29 cellular contexts compared by ENCODE assay signal in the genomic region with DNA sequence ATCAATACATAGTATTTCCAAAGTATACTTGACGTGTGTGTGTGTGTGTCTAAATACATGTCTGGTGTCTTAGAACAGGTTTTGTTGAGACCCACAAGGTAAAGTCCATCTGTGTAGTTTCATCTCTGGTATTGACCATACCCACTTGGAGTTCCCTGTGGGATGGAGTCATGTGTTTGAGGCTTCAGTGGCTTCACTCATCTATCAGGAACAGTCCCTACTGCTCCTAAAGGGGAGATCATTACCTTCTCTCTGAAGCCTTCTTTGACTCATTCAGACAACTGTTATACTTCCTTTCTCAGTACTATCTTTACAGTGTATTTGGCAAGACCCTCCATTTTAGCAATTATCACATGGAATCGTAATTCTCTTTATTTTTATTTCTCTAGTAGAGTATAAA. TPM values are rescaled to one million over a fixed set of nuclear protein-coding genes. Genes with fewer than 3 reads are reported as not detected.
DNase-seq lines count a peak whose midpoint lies in the region; ATAC-seq, FAIRE-seq and TF ChIP-seq lines count a peak whose summit lies in the region.
"Had no signal": no experiment of that assay in that cellular context is flagged by ENCODE, and none has a peak within 500 bp of the region (broad histone marks: within the 10 kb centered on the region; RNA-seq: fewer than 3 reads in every experiment).

No MANE protein-coding gene starts in this region.

- peaks cover 8% of the 10 kb centered on the region for H3K4me1 ChIP-seq in CD4-positive, CD25-positive, alpha-beta regulatory T cell (ENCODE audit: control insufficient read depth, insufficient read depth, low read length, poor library complexity, severe bottlenecking)
- H3K4me1 ChIP-seq in kidney (ENCODE audit: control insufficient read depth in 1 of 2, insufficient read depth in 1 of 2, low read depth in 1 of 2, low read length in 2 of 2) (peaks cover 0 to 46% of the 10 kb centered on the region in 2 donors), thyroid gland (no peaks in the 10 kb centered on the region)

- H3K27ac Mint-ChIP-seq in CD4-positive, CD25-positive, alpha-beta regulatory T cell: peak overlapping the region in 2 of 3 donors; percentile 58 to 70
- H3K27ac Mint-ChIP-seq in central memory CD8-positive, alpha-beta T cell (ENCODE audit: low read depth): peak overlapping the region; percentile 42
- H3K27ac Mint-ChIP-seq: activated naive CD8-positive, alpha-beta T cell treated with anti-CD3 and anti-CD28 coated beads for 36 hours; dendritic cell treated with granulocyte-macrophage colony-stimulating factor and Interleukin-4, amounts not matched to agents 40 ng/mL and 50 ng/mL, for 4 days; nephron progenitor cell; T-helper 1 cell treated with Interleukin-12 subunit alpha and Interleukin-12 subunit beta and Interleukin-4 antibody, amounts not matched to agents 30 μg/mL and 1 μg/mL, for 36 hours had no signal

- H3K36me3 ChIP-seq in CD4-positive, CD25-positive, alpha-beta regulatory T cell (ENCODE audit: control insufficient read depth, insufficient read depth, low read length): peaks cover 47% of the 10 kb centered on the region
- H3K36me3 ChIP-seq in kidney (ENCODE audit: control insufficient read depth in 1 of 2, insufficient read depth in 2 of 2, low read length in 2 of 2) (peaks cover 0 to 11% of the 10 kb centered on the region in 2 donors), thyroid gland (peaks cover 9 to 10% of the 10 kb centered on the region in 2 donors)

- no peak for TF ChIP-seq POLR2A in thyroid gland (IDR thresholded peaks at IDR 0.05)

- no peak for FAIRE-seq in kidney (lab: Jason Lieb, UNC)
- FAIRE-seq: astrocyte had no signal

- no peak for ATAC-seq in CD4-positive, CD25-positive, alpha-beta regulatory T cell (ENCODE audit: low read depth in 2 of 2)
- ATAC-seq in GM18868 (IDR thresholded peaks at IDR 0.05; ENCODE audit: unreplicated experiment) (peak; percentile 61), HG02852 (IDR thresholded peaks at IDR 0.05; ENCODE audit: unreplicated experiment) (peak; percentile 63)
- ATAC-seq in central memory CD8-positive, alpha-beta T cell (replicated peaks; ENCODE audit: extremely low read depth, poor library complexity, severe bottlenecking): no peak
- ATAC-seq: gastroesophageal sphincter had no signal

- no peaks in the 10 kb centered on the region for H3K27me3 ChIP-seq in CD4-positive, CD25-positive, alpha-beta regulatory T cell (ENCODE audit: control insufficient read depth, insufficient read depth, low read length)
- no peaks in the 10 kb centered on the region for H3K27me3 ChIP-seq in thyroid gland
- H3K27me3 ChIP-seq: gastroesophageal sphincter, right lobe of liver, tibial artery had no signal

- peaks cover 6 to 8% of the 10 kb centered on the region in 2 experiments for H3K9me3 ChIP-seq in CD4-positive, CD25-positive, alpha-beta regulatory T cell (ENCODE audit: control insufficient read depth in 2 of 2, low read length in 2 of 2)
- H3K9me3 ChIP-seq in kidney (ENCODE audit: control insufficient read depth in 1 of 2, low read length in 2 of 2): no peaks in the 10 kb centered on the region
- no peaks in the 10 kb centered on the region for H3K9me3 ChIP-seq in thyroid gland
- H3K9me3 ChIP-seq: gastroesophageal sphincter, right lobe of liver, tibial artery had no signal

- no peak overlapping the region for H3K27ac ChIP-seq in CD4-positive, CD25-positive, alpha-beta regulatory T cell (ENCODE audit: insufficient read depth, low read length, poor library complexity, severe bottlenecking)
- H3K27ac ChIP-seq in kidney (ENCODE audit: low read depth in 2 of 2, low read length in 2 of 2) (no peak overlapping the region), thyroid gland (no peak overlapping the region)
- H3K27ac ChIP-seq: C4-2B, gastroesophageal sphincter, parathyroid adenoma, right lobe of liver, RWPE1, SK-N-MC, tibial artery had no signal

- peak overlapping the region; percentile 38 for H3K4me3 ChIP-seq in CD4-positive, CD25-positive, alpha-beta regulatory T cell (ENCODE audit: low read depth, low read length)
- H3K4me3 ChIP-seq in kidney (ENCODE audit: low read length in 2 of 2): no peak overlapping the region
- H3K4me3 ChIP-seq in thyroid gland (replicated peaks in 1 of 3): no peak overlapping the region
- H3K4me3 ChIP-seq: gastroesophageal sphincter, right lobe of liver, SK-N-MC, tibial artery had no signal

- H3K4me3 Mint-ChIP-seq in CD4-positive, CD25-positive, alpha-beta regulatory T cell: peak overlapping the region in 2 of 4 donors; percentile 53 to 70
- H3K4me3 Mint-ChIP-seq in central memory CD8-positive, alpha-beta T cell: no peak overlapping the region
- H3K4me3 Mint-ChIP-seq: activated naive CD8-positive, alpha-beta T cell treated with anti-CD3 and anti-CD28 coated beads for 36 hours; dendritic cell treated with granulocyte-macrophage colony-stimulating factor and Interleukin-4, amounts not matched to agents 40 ng/mL and 50 ng/mL, for 4 days; nephron progenitor cell; stimulated activated naive CD8-positive, alpha-beta T cell treated with anti-CD3 and anti-CD28 coated beads, Interleukin-15, Interleukin-2, amounts not matched to agents 100 ng/mL and 50 ng/mL, for 24 hours; T-helper 1 cell treated with Interleukin-12 subunit alpha and Interleukin-12 subunit beta and Interleukin-4 antibody, amounts not matched to agents 30 μg/mL and 1 μg/mL, for 36 hours had no signal

- 86 to 93% methylated on average over 2 of the region's 2 CpGs for WGBS in thyroid gland, 2 donors

- peaks cover 40 to 58% (median 51%) of the 10 kb centered on the region in 4 donors for H3K4me1 Mint-ChIP-seq in CD4-positive, CD25-positive, alpha-beta regulatory T cell
- peaks cover 50% of the 10 kb centered on the region for H3K4me1 Mint-ChIP-seq in central memory CD8-positive, alpha-beta T cell
- H3K4me1 Mint-ChIP-seq: nephron progenitor cell had no signal

- no peaks in the 10 kb centered on the region for H3K27me3 Mint-ChIP-seq in CD4-positive, CD25-positive, alpha-beta regulatory T cell
- no peaks in the 10 kb centered on the region for H3K27me3 Mint-ChIP-seq in central memory CD8-positive, alpha-beta T cell
- H3K27me3 Mint-ChIP-seq: activated naive CD8-positive, alpha-beta T cell treated with anti-CD3 and anti-CD28 coated beads for 36 hours; dendritic cell treated with granulocyte-macrophage colony-stimulating factor and Interleukin-4, amounts not matched to agents 40 ng/mL and 50 ng/mL, for 4 days; stimulated activated naive CD8-positive, alpha-beta T cell treated with anti-CD3 and anti-CD28 coated beads, Interleukin-15, Interleukin-2, amounts not matched to agents 100 ng/mL and 50 ng/mL, for 24 hours had no signal

- peaks cover 44% of the 10 kb centered on the region for H3K36me3 Mint-ChIP-seq in CD4-positive, CD25-positive, alpha-beta regulatory T cell
- H3K36me3 Mint-ChIP-seq in central memory CD8-positive, alpha-beta T cell (ENCODE audit: insufficient read depth): peaks cover 34% of the 10 kb centered on the region

- H3K9ac ChIP-seq in kidney (ENCODE audit: low read length in 2 of 2): no peak overlapping the region
- H3K9ac ChIP-seq: parathyroid adenoma had no signal

- TF ChIP-seq CTCF in kidney (IDR thresholded peaks at IDR 0.05; ENCODE audit: borderline replicate concordance, extremely low read depth, insufficient read depth) (no peak), thyroid gland (IDR thresholded peaks at IDR 0.05) (no peak)

- H3K9me3 Mint-ChIP-seq in CD4-positive, CD25-positive, alpha-beta regulatory T cell: peaks cover 0 to 13% (median 4%) of the 10 kb centered on the region in 7 donors
- no peaks in the 10 kb centered on the region for H3K9me3 Mint-ChIP-seq in central memory CD8-positive, alpha-beta T cell
- H3K9me3 Mint-ChIP-seq: dendritic cell treated with granulocyte-macrophage colony-stimulating factor and Interleukin-4, amounts not matched to agents 40 ng/mL and 50 ng/mL, for 4 days; stimulated activated naive CD8-positive, alpha-beta T cell treated with anti-CD3 and anti-CD28 coated beads, Interleukin-15, Interleukin-2, amounts not matched to agents 100 ng/mL and 50 ng/mL, for 24 hours had no signal

- intact Hi-C loops in kidney (cut with DNase I): no loop called here
- intact Hi-C loops in thyroid gland (cut with DNase I): no loop called here

- no peak for DNase-seq in CD4-positive, CD25-positive, alpha-beta regulatory T cell
- DNase-seq in central memory CD8-positive, alpha-beta T cell (ENCODE audit: low spot score in 2 of 2): no peak
- DNase-seq in kidney: no peak
- no peak for DNase-seq in NCI-H526 (lab: John Stamatoyannopoulos, UW)
- DNase-seq in GM19238 (ENCODE audit: insufficient read length, low spot score): no peak
- DNase-seq in thyroid gland: no peak
- DNase-seq: activated CD4-positive, alpha-beta T cell treated with anti-CD3 and anti-CD28 coated beads for 48 hours; activated naive CD8-positive, alpha-beta T cell treated with anti-CD3 and anti-CD28 coated beads for 36 hours; caudate nucleus; EL; hypothalamus; KBM-7; MV-4-11; NCI-H2171 treated with DMSO at 0.1 percent for 48 hours; nephron progenitor cell; right lobe of liver; stimulated activated CD4-positive, alpha-beta T cell treated with anti-CD3 and anti-CD28 coated beads, Interleukin-15, amount 100 ng/mL, for 24 hours; tibial artery had no signal

RNA-seq across cellular contexts. Expression of gene RAB21, which starts 14.2 kb away (rescaled TPM):
- total RNA-seq in CD4-positive, CD25-positive, alpha-beta regulatory T cell: 76.2 TPM
- 10 to 100 TPM; 29.9 to 43.5 (median 35.8) TPM for polyA plus RNA-seq in CD4-positive, CD25-positive, alpha-beta regulatory T cell
- total RNA-seq in kidney: 101 TPM
- 24.5 TPM for polyA plus RNA-seq in kidney (ENCODE audit: insufficient read depth, low read depth, low replicate concordance)
- total RNA-seq in thyroid gland: 10 to 100 TPM; 16.0 to 55.1 (median 28.1) TPM

Comparison
In these comparisons a context has a peak if more than half of its experiments do, and no peak if none do; other contexts are left out.
1. ATAC-seq: peak in GM18868 (single experiment) and HG02852 (single experiment); none in CD4-positive, CD25-positive, alpha-beta regulatory T cell (0 of 2) and central memory CD8-positive, alpha-beta T cell (single experiment).